In genomic region chr14:61690982-61691381, GRCh38 we compare ENCODE assay signal across 13 cellular contexts. TPM values are rescaled to one million over a fixed set of nuclear protein-coding genes. Genes with fewer than 3 reads are reported as not detected.
DNase-seq lines count a peak whose midpoint lies in the region; ATAC-seq, FAIRE-seq and TF ChIP-seq lines count a peak whose summit lies in the region.
"Had no signal": no experiment of that assay in that cellular context is flagged by ENCODE, and none has a peak within 500 bp of the region (broad histone marks: within the 10 kb centered on the region; RNA-seq: fewer than 3 reads in every experiment).

No MANE protein-coding gene starts in this region.

- H3K79me2 ChIP-seq in Loucy (ENCODE audit: insufficient read depth, low read length) (peaks cover 7% of the 10 kb centered on the region), astrocyte (ENCODE audit: insufficient read depth, low read length) (peaks cover 7% of the 10 kb centered on the region)

- FAIRE-seq in astrocyte (lab: Jason Lieb, UNC) = peak; percentile 26
- FAIRE-seq: colon had no signal

- intact Hi-C loops in activated CD4-positive, alpha-beta T cell treated with anti-CD3 and anti-CD28 coated beads, Interleukin-2, amount 10 ng/mL, durations not matched to agents 24 days and 14 days (cut with micrococcal nuclease) = loop anchor here (1.0 kb wide), 1 partner anchor 20 kb away; no protein-coding TSS in a partner anchor
- intact Hi-C loops in gastrocnemius medialis (cut with DNase I; ENCODE audit: low total_unique reads) = loop anchor here (10.0 kb wide), 1 partner anchor 126 kb away; no protein-coding TSS in a partner anchor

- peak overlapping the region; percentile 52 for H3K4me3 Mint-ChIP-seq in activated CD4-positive, alpha-beta T cell treated with anti-CD3 and anti-CD28 coated beads, Interleukin-2, amount 10 ng/mL, durations not matched to agents 24 days and 14 days
- no peak overlapping the region for H3K4me3 Mint-ChIP-seq in astrocyte (ENCODE audit: unreplicated experiment)

- in situ Hi-C loops in gastrocnemius medialis (cut with MboI; ENCODE audit: low sequenced_read_pairs in 4 of 4) = loop anchor here in 1 of 4 donors (10.0 kb wide), 1 partner anchor 64 kb away; no protein-coding TSS in a partner anchor

- TF ChIP-seq POLR2A in gastrocnemius medialis (IDR thresholded peaks at IDR 0.05) = no peak

- H3K27ac Mint-ChIP-seq in activated CD4-positive, alpha-beta T cell treated with anti-CD3 and anti-CD28 coated beads, Interleukin-2, amount 10 ng/mL, durations not matched to agents 24 days and 14 days = peak overlapping the region; percentile 56
- H3K27ac Mint-ChIP-seq in astrocyte (ENCODE audit: unreplicated experiment) = no peak overlapping the region

- H3K9me3 ChIP-seq in Loucy (ENCODE audit: insufficient read depth, low read depth, low read length) (no peaks in the 10 kb centered on the region), astrocyte (ENCODE audit: insufficient read depth, low read depth, low read length) (no peaks in the 10 kb centered on the region), gastrocnemius medialis (no peaks in the 10 kb centered on the region)
- H3K9me3 ChIP-seq: SK-N-SH had no signal

- H3K27me3 Mint-ChIP-seq in activated CD4-positive, alpha-beta T cell treated with anti-CD3 and anti-CD28 coated beads, Interleukin-2, amount 10 ng/mL, durations not matched to agents 24 days and 14 days = peaks cover 4% of the 10 kb centered on the region
- H3K27me3 Mint-ChIP-seq in astrocyte (ENCODE audit: low read depth, unreplicated experiment) = no peaks in the 10 kb centered on the region

- H3K9ac ChIP-seq in Loucy (ENCODE audit: low read depth, low read length, poor library complexity, severe bottlenecking) = no peak overlapping the region
- H3K9ac ChIP-seq in astrocyte (ENCODE audit: low read length) = no peak overlapping the region
- H3K9ac ChIP-seq: SK-N-SH had no signal

- H3K27ac ChIP-seq in astrocyte (ENCODE audit: low read depth, low read length) = no peak overlapping the region
- peak overlapping the region; percentile 16 to 61 (median 56) for H3K27ac ChIP-seq in gastrocnemius medialis

- TF ChIP-seq CTCF in Loucy (conservative IDR thresholded peaks at IDR 0.05; ENCODE audit: low read length) (no peak), astrocyte (IDR thresholded peaks at IDR 0.05; ENCODE audit: insufficient read depth, low read depth, low read length) (no peak), gastrocnemius medialis (IDR thresholded peaks at IDR 0.05 in 4 of 5, conservative IDR thresholded peaks at IDR 0.05 in 1 of 5) (no peak)

- H3F3A ChIP-seq in Loucy (ENCODE audit: low read depth) = no peaks in the 10 kb centered on the region

- H3K4me1 ChIP-seq in Loucy (ENCODE audit: insufficient read depth, low read length, poor library complexity, severe bottlenecking) = peaks cover 24% of the 10 kb centered on the region
- peaks cover 4% of the 10 kb centered on the region for H3K4me1 ChIP-seq in astrocyte (ENCODE audit: insufficient read depth, low read length)
- H3K4me1 ChIP-seq in gastrocnemius medialis = peaks cover 0 to 6% of the 10 kb centered on the region in 2 donors

- peak; percentile 60 for DNase-seq in activated CD4-positive, alpha-beta T cell treated with anti-CD3 and anti-CD28 coated beads, Interleukin-2, amount 10 ng/mL, durations not matched to agents 24 days and 14 days
- no peak for DNase-seq in activated CD4-positive, alpha-beta T cell treated with anti-CD3 and anti-CD28 coated beads, Interleukin-2, amount 50 U/mL, for 48 hours
- no peak for DNase-seq in astrocyte (ENCODE audit: low read depth)
- no peak for DNase-seq in gastrocnemius medialis
- no peak for DNase-seq in SIG-M5 treated with dmso at 0.1 percent for 504 hours (lab: John Stamatoyannopoulos, UW; ENCODE audit: unreplicated experiment)
- DNase-seq in stimulated activated CD4-positive, alpha-beta T cell treated with anti-CD3 and anti-CD28 coated beads, Interleukin-4, amount 100 ng/mL, for 24 hours = no peak
- DNase-seq: activated effector memory CD4-positive, alpha-beta T cell treated with anti-CD3 and anti-CD28 coated beads, Interleukin-2, amount 50 U/mL, for 16 hours; NCI-H2029; SK-N-SH had no signal

- peaks cover 9% of the 10 kb centered on the region for H3K36me3 Mint-ChIP-seq in activated CD4-positive, alpha-beta T cell treated with anti-CD3 and anti-CD28 coated beads, Interleukin-2, amount 10 ng/mL, durations not matched to agents 24 days and 14 days (ENCODE audit: low read depth)
- no peaks in the 10 kb centered on the region for H3K36me3 Mint-ChIP-seq in astrocyte (ENCODE audit: low read depth, unreplicated experiment)

- ATAC-seq in gastrocnemius medialis = peak in 1 of 2 donors; percentile 15
- ATAC-seq in esophagus mucosa = no peak
- ATAC-seq: activated CD4-positive, CD25-positive, alpha-beta regulatory T cell treated with anti-CD3 and anti-CD28 coated beads, Interleukin-2, amount 50 U/mL, for 24 hours had no signal

- no peaks in the 10 kb centered on the region for H3K27me3 ChIP-seq in Loucy (ENCODE audit: insufficient read depth, low read length, poor library complexity, severe bottlenecking)
- no peaks in the 10 kb centered on the region for H3K27me3 ChIP-seq in astrocyte (ENCODE audit: insufficient read depth, low read length)
- H3K27me3 ChIP-seq in gastrocnemius medialis = no peaks in the 10 kb centered on the region

- no peak overlapping the region for H2AFZ ChIP-seq in Loucy (ENCODE audit: low read length)
- no peak overlapping the region for H2AFZ ChIP-seq in astrocyte (ENCODE audit: low read depth, low read length)

- no peaks in the 10 kb centered on the region for H3K9me3 Mint-ChIP-seq in activated CD4-positive, alpha-beta T cell treated with anti-CD3 and anti-CD28 coated beads, Interleukin-2, amount 10 ng/mL, durations not matched to agents 24 days and 14 days
- no peaks in the 10 kb centered on the region for H3K9me3 Mint-ChIP-seq in astrocyte (ENCODE audit: unreplicated experiment)

- no peaks in the 10 kb centered on the region for H3K9me2 ChIP-seq in Loucy (replicated peaks; ENCODE audit: low read depth, low read length)
- H3K9me2 ChIP-seq: SK-N-SH had no signal

- H3K4me3 ChIP-seq in Loucy (ENCODE audit: low read length, poor library complexity, severe bottlenecking) (peak overlapping the region; percentile 10), astrocyte (ENCODE audit: insufficient read depth, low read depth, low read length) (no peak overlapping the region), gastrocnemius medialis (no peak overlapping the region)

- H3K36me3 ChIP-seq in Loucy (ENCODE audit: insufficient read depth, low read length) (no peaks in the 10 kb centered on the region), astrocyte (ENCODE audit: insufficient read depth, low read length) (no peaks in the 10 kb centered on the region), gastrocnemius medialis (no peaks in the 10 kb centered on the region)

- H3K4me2 ChIP-seq in Loucy (ENCODE audit: low read depth, low read length, poor library complexity, severe bottlenecking) (peak overlapping the region; percentile 38), astrocyte (ENCODE audit: low read length) (no peak overlapping the region)
- H3K4me2 ChIP-seq: SK-N-SH had no signal

- peaks cover 34% of the 10 kb centered on the region for H3K4me1 Mint-ChIP-seq in activated CD4-positive, alpha-beta T cell treated with anti-CD3 and anti-CD28 coated beads, Interleukin-2, amount 10 ng/mL, durations not matched to agents 24 days and 14 days
- H3K4me1 Mint-ChIP-seq in astrocyte (ENCODE audit: low read depth, unreplicated experiment) = peaks cover 19% of the 10 kb centered on the region

- H4K20me1 ChIP-seq in Loucy (ENCODE audit: insufficient read depth, low read length, poor library complexity, severe bottlenecking) (peaks cover 4% of the 10 kb centered on the region), astrocyte (ENCODE audit: insufficient read depth, low read length) (peaks cover 1% of the 10 kb centered on the region)

RNA-seq across cellular contexts. Expression of gene HIF1A, which starts 4.3 kb away (rescaled TPM):
- total RNA-seq in activated CD4-positive, alpha-beta T cell treated with anti-CD3 and anti-CD28 coated beads, Interleukin-2, amount 10 ng/mL, durations not matched to agents 24 days and 14 days = 175 and 181 TPM in 2 replicates
- total RNA-seq in astrocyte (435 and 475 TPM in 2 replicates), gastrocnemius medialis (10 to 100 TPM; 18.2 to 30.7 (median 23.6) TPM), esophagus mucosa (155 TPM)
